In genomic region chr10:11725912-11726311, GRCh38 we compare ENCODE assay signal across 12 cellular contexts. TPM values are rescaled to one million over a fixed set of nuclear protein-coding genes. Genes with fewer than 3 reads are reported as not detected.
DNase-seq lines count a peak whose midpoint lies in the region; ATAC-seq and TF ChIP-seq lines count a peak whose summit lies in the region.
"Had no signal": no experiment of that assay in that cellular context is flagged by ENCODE, and none has a peak within 500 bp of the region (broad histone marks: within the 10 kb centered on the region; RNA-seq: fewer than 3 reads in every experiment).

No MANE protein-coding gene starts in this region.

- DNase-seq in activated effector memory CD4-positive, alpha-beta T cell treated with anti-CD3 and anti-CD28 coated beads, Interleukin-2, amount 50 U/mL, for 16 hours: peak; percentile 5
- DNase-seq in activated effector memory CD4-positive, alpha-beta T cell treated with Interleukin-2 at 50 U/mL for 16 hours: no peak
- peak; percentile 85 for DNase-seq in NCI-H774 (lab: John Stamatoyannopoulos, UW)
- DNase-seq in left colon: no peak
- no peak for DNase-seq in hepatocyte (ENCODE audit: low spot score)
- no peak for DNase-seq in stimulated activated CD4-positive, alpha-beta T cell treated with anti-CD3 and anti-CD28 coated beads, Interleukin-4, amount 100 ng/mL, for 4 hours
- DNase-seq in heart left ventricle: no peak
- DNase-seq: MG63, NCI-H187 treated with DMSO at 0.1 percent for 48 hours, NCI-H2107 had no signal

- no peak for TF ChIP-seq POLR2A in heart left ventricle (IDR thresholded peaks at IDR 0.05)

- no peaks in the 10 kb centered on the region for H3K9me2 ChIP-seq in hepatocyte (replicated peaks; ENCODE audit: insufficient read depth)

- H3K27me3 ChIP-seq in hepatocyte: no peaks in the 10 kb centered on the region
- no peaks in the 10 kb centered on the region for H3K27me3 ChIP-seq in heart left ventricle

- no peak overlapping the region for H3K4me2 ChIP-seq in hepatocyte
- H3K4me2 ChIP-seq: PC-9 had no signal

- TF ChIP-seq CTCF in hepatocyte (IDR thresholded peaks at IDR 0.05; ENCODE audit: poor library complexity) (no peak), heart left ventricle (IDR thresholded peaks at IDR 0.05) (no peak)

- H3K27ac ChIP-seq in hepatocyte (no peak overlapping the region), heart left ventricle (no peak overlapping the region)
- H3K27ac ChIP-seq: C4-2B, PC-9 had no signal

- H2AFZ ChIP-seq in hepatocyte: no peak overlapping the region
- H2AFZ ChIP-seq: PC-9 had no signal

- intact Hi-C loops in left colon (cut with DNase I, micrococcal nuclease) (loop anchor here (5.0 to 10.0 kb wide), 2 partner anchors 209 to 211 kb away; no protein-coding TSS in a partner anchor), heart left ventricle (cut with DNase I) (loop anchor here (1.0 to 10.0 kb wide), 6 partner anchors 32 to 212 kb away; partner anchors contain the start of gene USP6NL (in 2 of the 10))

- no peaks in the 10 kb centered on the region for H3K4me1 ChIP-seq in hepatocyte (ENCODE audit: insufficient read depth)
- no peaks in the 10 kb centered on the region for H3K4me1 ChIP-seq in heart left ventricle

- H3K4me3 ChIP-seq in hepatocyte: no peak overlapping the region
- H3K4me3 ChIP-seq in heart left ventricle: no peak overlapping the region
- H3K4me3 ChIP-seq: MG63, PC-9 had no signal

- no peaks in the 10 kb centered on the region for H4K20me1 ChIP-seq in hepatocyte (ENCODE audit: insufficient read depth, poor library complexity, severe bottlenecking)

- H3K79me2 ChIP-seq in hepatocyte: no peaks in the 10 kb centered on the region

- no peaks in the 10 kb centered on the region for H3K36me3 ChIP-seq in hepatocyte (replicated peaks; ENCODE audit: insufficient read depth, low read depth)
- H3K36me3 ChIP-seq in heart left ventricle: no peaks in the 10 kb centered on the region
- H3K36me3 ChIP-seq: MG63 had no signal

- peak; percentile 34 for ATAC-seq in left colon
- ATAC-seq in heart left ventricle: no peak

- H3K9me3 ChIP-seq in hepatocyte (ENCODE audit: low read depth) (no peaks in the 10 kb centered on the region), heart left ventricle (peaks cover 0 to 7% (median 0%) of the 10 kb centered on the region in 12 donors)
- H3K9me3 ChIP-seq: MG63 had no signal

- 92% methylated on average over 10 of the region's 10 CpGs for WGBS in hepatocyte (ENCODE audit: low lambda C conversion rate, missing lambda C conversion rate)
- 81 to 88% (median 84%) methylated on average over 10 of the region's 10 CpGs for whole genome bisulfite sequencing in heart left ventricle, 4 donors

RNA-seq across cellular contexts. Expression of gene ECHDC3, which starts 16.3 kb away (rescaled TPM):
- total RNA-seq in left colon: 10 to 100 TPM; 10.2 to 10.5 TPM
- 14.8 and 16.1 TPM in 2 replicates for total RNA-seq in hepatocyte
- 8.8 and 13.2 TPM in 2 replicates for polyA plus RNA-seq in hepatocyte
- 100 to 1,000 TPM in 3 of 9 donors, 10 to 100 TPM in 6; 36.8 to 554 (median 66.1) TPM for total RNA-seq in heart left ventricle
- polyA plus RNA-seq in heart left ventricle: 100 to 1,000 TPM in 1 of 2 donors, 10 to 100 TPM in 1; 30.2 to 115 TPM
- total RNA-seq: PC-9 had no signal

Comparison
In these comparisons a context has a peak if more than half of its experiments do, and no peak if none do; other contexts are left out.
1. DNase-seq: peak in activated effector memory CD4-positive, alpha-beta T cell treated with anti-CD3 and anti-CD28 coated beads, Interleukin-2, amount 50 U/mL, for 16 hours (single experiment) and NCI-H774 (single experiment); none in activated effector memory CD4-positive, alpha-beta T cell treated with Interleukin-2 at 50 U/mL for 16 hours (single experiment), left colon (0 of 2), hepatocyte (single experiment), stimulated activated CD4-positive, alpha-beta T cell treated with anti-CD3 and anti-CD28 coated beads, Interleukin-4, amount 100 ng/mL, for 4 hours (0 of 2) and heart left ventricle (0 of 5).